ENCODE assay signal across 11 cellular contexts in genomic region chr7:96710544-96710943, GRCh38. TPM values are rescaled to one million over a fixed set of nuclear protein-coding genes. Genes with fewer than 3 reads are reported as not detected.
A peak's percentile ranks its signal among the peaks of the same experiment; 100 is the strongest.
DNase-seq lines count a peak whose midpoint lies in the region; ATAC-seq and TF ChIP-seq lines count a peak whose summit lies in the region.
"Had no signal": no experiment of that assay in that cellular context is flagged by ENCODE, and none has a peak within 500 bp of the region (broad histone marks: within the 10 kb centered on the region; RNA-seq: fewer than 3 reads in every experiment).

No MANE protein-coding gene starts in this region.

- POLR2A ChIA-PET in PC-3 (lab: Charles Lee; ENCODE audit: unreplicated experiment) = no interaction called here

- peaks cover 41% of the 10 kb centered on the region for H3K79me2 ChIP-seq in PC-3 (ENCODE audit: low read length)

- H3K4me3 ChIP-seq in PC-3 (ENCODE audit: low read length) = no peak overlapping the region
- H3K4me3 ChIP-seq in psoas muscle = peak overlapping the region; percentile 74

- H3K36me3 ChIP-seq in PC-3 (ENCODE audit: low read depth, low read length) (0 out of 2 replicates have a peak, but pooled peaks cover 4% of the 10 kb centered on the region), psoas muscle (ENCODE audit: insufficient read depth in 1 of 2, low read depth in 1 of 2) (peaks cover 0 to 5% of the 10 kb centered on the region in 2 donors)

- peak overlapping the region; percentile 100 for H3K4me3 Mint-ChIP-seq in activated T-cell treated with anti-CD3 and anti-CD28 coated beads, Interleukin-2, amount 50 U/mL, for 4 hours

- intact Hi-C loops in PC-3 (cut with micrococcal nuclease) = no loop called here
- intact Hi-C loops in psoas muscle (cut with DNase I) = no loop called here
- intact Hi-C loops in left ventricle myocardium superior (cut with micrococcal nuclease) = no loop called here

- in situ Hi-C loops in GM13976 (cut with MboI; ENCODE audit: low sequenced_read_pairs, unreplicated experiment) = no loop called here

- no peak for DNase-seq in activated T-cell treated with anti-CD3 and anti-CD28 coated beads, Interleukin-2, amount 50 U/mL, for 4 hours
- no peak for DNase-seq in activated T-cell treated with anti-CD3 and anti-CD28 coated beads, Interleukin-2, amount 50 U/mL, for 48 hours
- no peak for DNase-seq in PC-3
- DNase-seq in epithelial cell of prostate (ENCODE audit: low read depth, low spot score) = peak; percentile 60
- no peak for DNase-seq in psoas muscle
- DNase-seq in left ventricle myocardium superior = no peak
- DNase-seq in GM13976 (ENCODE audit: low spot score) = no peak
- no peak for DNase-seq in NCI-H446 (lab: John Stamatoyannopoulos, UW)
- DNase-seq: activated CD4-positive, alpha-beta memory T cell treated with anti-CD3 and anti-CD28 coated beads for 36 hours; activated naive CD8-positive, alpha-beta T cell treated with anti-CD3 and anti-CD28 coated beads, Interleukin-2, amount 10 ng/mL, durations not matched to agents 7 days and 5 days; NCI-H2171 treated with DMSO at 0.1 percent for 48 hours had no signal

- no peaks in the 10 kb centered on the region for H3K9me3 ChIP-seq in PC-3 (ENCODE audit: low read length)
- H3K9me3 ChIP-seq in psoas muscle = no peaks in the 10 kb centered on the region

- H3K4me1 Mint-ChIP-seq in activated T-cell treated with anti-CD3 and anti-CD28 coated beads, Interleukin-2, amount 50 U/mL, for 4 hours (ENCODE audit: low read depth) = peaks cover 37% of the 10 kb centered on the region

- no TSS peak for BruUV-seq in PC-3 (replicated peaks; lab: Mats Ljungman, UMichigan)

- peak overlapping the region; percentile 98 for H2AFZ ChIP-seq in PC-3 (ENCODE audit: low read length)

- ATAC-seq in activated T-cell treated with anti-CD3 and anti-CD28 coated beads, Interleukin-2, amount 50 U/mL, for 4 hours = no peak
- ATAC-seq in PC-3 (no peak), psoas muscle (no peak), left ventricle myocardium superior (no peak)

- peaks cover 11% of the 10 kb centered on the region for H3K9me3 Mint-ChIP-seq in activated T-cell treated with anti-CD3 and anti-CD28 coated beads, Interleukin-2, amount 50 U/mL, for 4 hours

- no peaks in the 10 kb centered on the region for H3K9me2 ChIP-seq in PC-3 (replicated peaks; ENCODE audit: low read length)

- H3K4me2 ChIP-seq in PC-3 (ENCODE audit: low read length) = 0 out of 2 replicates have a peak overlapping the region, but pooled peaks have one; percentile 93

- 95 to 100% (median 96%) methylated on average over 2 of the region's 2 CpGs for WGBS in psoas muscle, 3 donors

- peaks cover 13% of the 10 kb centered on the region for H3K36me3 Mint-ChIP-seq in activated T-cell treated with anti-CD3 and anti-CD28 coated beads, Interleukin-2, amount 50 U/mL, for 4 hours (ENCODE audit: insufficient read depth)

- no peaks in the 10 kb centered on the region for H3K27me3 ChIP-seq in PC-3 (ENCODE audit: low read length)
- H3K27me3 ChIP-seq in psoas muscle (ENCODE audit: insufficient read depth in 3 of 3, low read length in 2 of 3) = peaks cover 0 to 2% (median 0%) of the 10 kb centered on the region in 3 donors

- CTCF ChIA-PET in PC-3 (lab: Charles Lee) = no interaction called here

- no peak overlapping the region for H3K27ac ChIP-seq in PC-3 (ENCODE audit: low read length)
- peak overlapping the region; percentile 94 for H3K27ac ChIP-seq in epithelial cell of prostate
- H3K27ac ChIP-seq in psoas muscle = no peak overlapping the region

- no peaks in the 10 kb centered on the region for H3F3A ChIP-seq in PC-3 (ENCODE audit: low read length, unreplicated experiment)

- H4K20me1 ChIP-seq in PC-3 (ENCODE audit: low read length) = peaks cover 21% of the 10 kb centered on the region

- H3K4me1 ChIP-seq in PC-3 (ENCODE audit: insufficient read depth, low read length) = peaks cover 17% of the 10 kb centered on the region
- H3K4me1 ChIP-seq in psoas muscle = peaks cover 14% of the 10 kb centered on the region

- TF ChIP-seq CTCF in PC-3 (conservative IDR thresholded peaks at IDR 0.05; ENCODE audit: low read depth, low read length) (no peak), psoas muscle (IDR thresholded peaks at IDR 0.05) (no peak), GM13976 (IDR thresholded peaks at IDR 0.05; ENCODE audit: borderline replicate concordance, control extremely low read depth, extremely low read depth, insufficient read depth, missing control alignments) (no peak)

- H3K27me3 Mint-ChIP-seq in activated T-cell treated with anti-CD3 and anti-CD28 coated beads, Interleukin-2, amount 50 U/mL, for 4 hours (ENCODE audit: low read depth) = peaks cover 4% of the 10 kb centered on the region

- no peak overlapping the region for H3K9ac ChIP-seq in PC-3 (ENCODE audit: low read length)

RNA-seq across cellular contexts. Expression of gene SEM1, which starts 0.9 kb away (rescaled TPM):
- total RNA-seq in activated T-cell treated with anti-CD3 and anti-CD28 coated beads, Interleukin-2, amount 50 U/mL, for 4 hours = 10 to 100 TPM; 58.0 to 77.1 (median 63.0) TPM
- total RNA-seq in PC-3 (2014; rRNA removed) (263 and 292 TPM in 2 replicates), psoas muscle (10 to 100 TPM; 30.5 to 71.7 (median 52.1) TPM), left ventricle myocardium superior (59.9 TPM)
- polyA plus RNA-seq in psoas muscle = 100 to 1,000 TPM in 1 of 3 donors, 10 to 100 TPM in 2; 65.6 to 107 (median 74.3) TPM
